ENCODE assay signal across 1 cellular context in genomic region chr15:53830707-53831386, GRCh38.
TF ChIP-seq lines count a peak whose summit lies in the region.

No MANE protein-coding gene starts in this region.

TF ChIP-seq in HepG2, 621 proteins besides CTCF, POLR2A, EP300 and RAD21 (continued from another document and continues in another):
- TF ChIP-seq ZBTB40 (IDR thresholded peaks at IDR 0.05) (no peak), ZBTB40 (CRISPR knock-in tag; IDR thresholded peaks at IDR 0.05) (peak; percentile 49; the same call in 1 of the 2 replicates), ZNF510 (CRISPR knock-in tag; IDR thresholded peaks at IDR 0.05; ENCODE audit: low read depth) (0 out of 2 replicates have a peak, but pooled peaks have one; percentile 23), TSC22D2 (CRISPR knock-in tag; IDR thresholded peaks at IDR 0.05; ENCODE audit: borderline replicate concordance) (peak; percentile 72; the same call in 1 of the 2 replicates), GATA4 (IDR thresholded peaks at IDR 0.05; ENCODE audit: borderline replicate concordance, low read depth) (peak; percentile 95), TBX2 (CRISPR knock-in tag; IDR thresholded peaks at IDR 0.05; ENCODE audit: borderline replicate concordance) (peak; percentile 87), ZNF350 (CRISPR knock-in tag; IDR thresholded peaks at IDR 0.05; ENCODE audit: borderline replicate concordance, low read depth) (peak; percentile 67; the same call in 1 of the 2 replicates), GATAD2A (CRISPR knock-in tag; IDR thresholded peaks at IDR 0.05) (peak; percentile 89), MTA1 (CRISPR knock-in tag; IDR thresholded peaks at IDR 0.05; ENCODE audit: borderline replicate concordance) (peak; percentile 69; the same call in 1 of the 2 replicates), MED1 (CRISPR knock-in tag; IDR thresholded peaks at IDR 0.05) (peak; percentile 98), PTBP1 (IDR thresholded peaks at IDR 0.05; ENCODE audit: low read depth, low read length, poor library complexity, severe bottlenecking) (no peak), KDM6A (CRISPR knock-in tag; IDR thresholded peaks at IDR 0.05; ENCODE audit: low read depth) (0 out of 2 replicates have a peak, but pooled peaks have one; percentile 5), ZNF644 (CRISPR knock-in tag; IDR thresholded peaks at IDR 0.05; ENCODE audit: low read depth) (no peak), ZKSCAN5 (CRISPR knock-in tag; IDR thresholded peaks at IDR 0.05) (no peak), MAZ (IDR thresholded peaks at IDR 0.05; ENCODE audit: borderline replicate concordance, low read depth, low read length) (no peak), MAZ (CRISPR knock-in tag; IDR thresholded peaks at IDR 0.05; ENCODE audit: low read depth) (peak; percentile 39; the same call in 1 of the 2 replicates), ZNF747 (CRISPR knock-in tag; IDR thresholded peaks at IDR 0.05; ENCODE audit: borderline replicate concordance) (0 out of 2 replicates have a peak, but pooled peaks have one; percentile 27), SMAD9 (CRISPR knock-in tag; IDR thresholded peaks at IDR 0.05) (0 out of 2 replicates have a peak, but pooled peaks have one; percentile 29), FIP1L1 (IDR thresholded peaks at IDR 0.05; ENCODE audit: borderline replicate concordance, insufficient read depth, low read depth, low read length) (no peak), ZNF317 (CRISPR knock-in tag; IDR thresholded peaks at IDR 0.05) (peak; percentile 87), RELA (CRISPR knock-in tag; IDR thresholded peaks at IDR 0.05) (peak; percentile 28; the same call in 1 of the 2 replicates)
- TF ChIP-seq, protein P1, sequence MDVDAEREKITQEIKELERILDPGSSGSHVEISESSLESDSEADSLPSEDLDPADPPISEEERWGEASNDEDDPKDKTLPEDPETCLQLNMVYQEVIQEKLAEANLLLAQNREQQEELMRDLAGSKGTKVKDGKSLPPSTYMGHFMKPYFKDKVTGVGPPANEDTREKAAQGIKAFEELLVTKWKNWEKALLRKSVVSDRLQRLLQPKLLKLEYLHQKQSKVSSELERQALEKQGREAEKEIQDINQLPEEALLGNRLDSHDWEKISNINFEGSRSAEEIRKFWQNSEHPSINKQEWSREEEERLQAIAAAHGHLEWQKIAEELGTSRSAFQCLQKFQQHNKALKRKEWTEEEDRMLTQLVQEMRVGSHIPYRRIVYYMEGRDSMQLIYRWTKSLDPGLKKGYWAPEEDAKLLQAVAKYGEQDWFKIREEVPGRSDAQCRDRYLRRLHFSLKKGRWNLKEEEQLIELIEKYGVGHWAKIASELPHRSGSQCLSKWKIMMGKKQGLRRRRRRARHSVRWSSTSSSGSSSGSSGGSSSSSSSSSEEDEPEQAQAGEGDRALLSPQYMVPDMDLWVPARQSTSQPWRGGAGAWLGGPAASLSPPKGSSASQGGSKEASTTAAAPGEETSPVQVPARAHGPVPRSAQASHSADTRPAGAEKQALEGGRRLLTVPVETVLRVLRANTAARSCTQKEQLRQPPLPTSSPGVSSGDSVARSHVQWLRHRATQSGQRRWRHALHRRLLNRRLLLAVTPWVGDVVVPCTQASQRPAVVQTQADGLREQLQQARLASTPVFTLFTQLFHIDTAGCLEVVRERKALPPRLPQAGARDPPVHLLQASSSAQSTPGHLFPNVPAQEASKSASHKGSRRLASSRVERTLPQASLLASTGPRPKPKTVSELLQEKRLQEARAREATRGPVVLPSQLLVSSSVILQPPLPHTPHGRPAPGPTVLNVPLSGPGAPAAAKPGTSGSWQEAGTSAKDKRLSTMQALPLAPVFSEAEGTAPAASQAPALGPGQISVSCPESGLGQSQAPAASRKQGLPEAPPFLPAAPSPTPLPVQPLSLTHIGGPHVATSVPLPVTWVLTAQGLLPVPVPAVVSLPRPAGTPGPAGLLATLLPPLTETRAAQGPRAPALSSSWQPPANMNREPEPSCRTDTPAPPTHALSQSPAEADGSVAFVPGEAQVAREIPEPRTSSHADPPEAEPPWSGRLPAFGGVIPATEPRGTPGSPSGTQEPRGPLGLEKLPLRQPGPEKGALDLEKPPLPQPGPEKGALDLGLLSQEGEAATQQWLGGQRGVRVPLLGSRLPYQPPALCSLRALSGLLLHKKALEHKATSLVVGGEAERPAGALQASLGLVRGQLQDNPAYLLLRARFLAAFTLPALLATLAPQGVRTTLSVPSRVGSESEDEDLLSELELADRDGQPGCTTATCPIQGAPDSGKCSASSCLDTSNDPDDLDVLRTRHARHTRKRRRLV (CRISPR knock-in tag; IDR thresholded peaks at IDR 0.05): no peak
- TF ChIP-seq, protein P2, sequence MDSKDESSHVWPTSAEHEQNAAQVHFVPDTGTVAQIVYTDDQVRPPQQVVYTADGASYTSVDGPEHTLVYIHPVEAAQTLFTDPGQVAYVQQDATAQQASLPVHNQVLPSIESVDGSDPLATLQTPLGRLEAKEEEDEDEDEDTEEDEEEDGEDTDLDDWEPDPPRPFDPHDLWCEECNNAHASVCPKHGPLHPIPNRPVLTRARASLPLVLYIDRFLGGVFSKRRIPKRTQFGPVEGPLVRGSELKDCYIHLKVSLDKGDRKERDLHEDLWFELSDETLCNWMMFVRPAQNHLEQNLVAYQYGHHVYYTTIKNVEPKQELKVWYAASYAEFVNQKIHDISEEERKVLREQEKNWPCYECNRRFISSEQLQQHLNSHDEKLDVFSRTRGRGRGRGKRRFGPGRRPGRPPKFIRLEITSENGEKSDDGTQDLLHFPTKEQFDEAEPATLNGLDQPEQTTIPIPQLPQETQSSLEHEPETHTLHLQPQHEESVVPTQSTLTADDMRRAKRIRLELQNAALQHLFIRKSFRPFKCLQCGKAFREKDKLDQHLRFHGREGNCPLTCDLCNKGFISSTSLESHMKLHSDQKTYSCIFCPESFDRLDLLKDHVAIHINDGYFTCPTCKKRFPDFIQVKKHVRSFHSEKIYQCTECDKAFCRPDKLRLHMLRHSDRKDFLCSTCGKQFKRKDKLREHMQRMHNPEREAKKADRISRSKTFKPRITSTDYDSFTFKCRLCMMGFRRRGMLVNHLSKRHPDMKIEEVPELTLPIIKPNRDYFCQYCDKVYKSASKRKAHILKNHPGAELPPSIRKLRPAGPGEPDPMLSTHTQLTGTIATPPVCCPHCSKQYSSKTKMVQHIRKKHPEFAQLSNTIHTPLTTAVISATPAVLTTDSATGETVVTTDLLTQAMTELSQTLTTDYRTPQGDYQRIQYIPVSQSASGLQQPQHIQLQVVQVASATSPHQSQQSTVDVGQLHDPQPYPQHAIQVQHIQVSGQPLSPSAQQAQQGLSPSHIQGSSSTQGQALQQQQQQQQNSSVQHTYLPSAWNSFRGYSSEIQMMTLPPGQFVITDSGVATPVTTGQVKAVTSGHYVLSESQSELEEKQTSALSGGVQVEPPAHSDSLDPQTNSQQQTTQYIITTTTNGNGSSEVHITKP (CRISPR knock-in tag; IDR thresholded peaks at IDR 0.05; ENCODE audit: low read depth): 0 out of 2 replicates have a peak, but pooled peaks have one; percentile 19
- TF ChIP-seq, protein P3, sequence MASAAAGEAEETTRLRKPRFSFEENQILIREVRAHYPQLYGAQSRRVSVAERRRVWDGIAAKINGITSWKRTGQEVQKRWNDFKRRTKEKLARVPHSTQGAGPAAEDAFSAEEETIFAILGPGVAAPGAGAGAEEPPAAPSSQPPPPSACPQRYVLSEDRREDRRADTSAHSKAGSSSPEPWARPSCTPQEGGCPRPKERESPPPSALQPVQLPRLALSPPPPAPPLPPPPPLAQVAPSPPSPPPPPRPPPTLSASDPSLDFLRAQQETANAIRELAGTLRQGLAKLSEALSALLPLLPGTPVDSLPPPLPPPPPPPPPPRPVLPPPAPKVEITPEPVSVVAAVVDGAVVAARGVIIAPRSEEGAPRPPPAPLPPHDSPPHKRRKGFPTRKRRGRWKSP (CRISPR knock-in tag; IDR thresholded peaks at IDR 0.05): 0 out of 2 replicates have a peak, but pooled peaks have one; percentile 50
- TF ChIP-seq, protein P4, sequence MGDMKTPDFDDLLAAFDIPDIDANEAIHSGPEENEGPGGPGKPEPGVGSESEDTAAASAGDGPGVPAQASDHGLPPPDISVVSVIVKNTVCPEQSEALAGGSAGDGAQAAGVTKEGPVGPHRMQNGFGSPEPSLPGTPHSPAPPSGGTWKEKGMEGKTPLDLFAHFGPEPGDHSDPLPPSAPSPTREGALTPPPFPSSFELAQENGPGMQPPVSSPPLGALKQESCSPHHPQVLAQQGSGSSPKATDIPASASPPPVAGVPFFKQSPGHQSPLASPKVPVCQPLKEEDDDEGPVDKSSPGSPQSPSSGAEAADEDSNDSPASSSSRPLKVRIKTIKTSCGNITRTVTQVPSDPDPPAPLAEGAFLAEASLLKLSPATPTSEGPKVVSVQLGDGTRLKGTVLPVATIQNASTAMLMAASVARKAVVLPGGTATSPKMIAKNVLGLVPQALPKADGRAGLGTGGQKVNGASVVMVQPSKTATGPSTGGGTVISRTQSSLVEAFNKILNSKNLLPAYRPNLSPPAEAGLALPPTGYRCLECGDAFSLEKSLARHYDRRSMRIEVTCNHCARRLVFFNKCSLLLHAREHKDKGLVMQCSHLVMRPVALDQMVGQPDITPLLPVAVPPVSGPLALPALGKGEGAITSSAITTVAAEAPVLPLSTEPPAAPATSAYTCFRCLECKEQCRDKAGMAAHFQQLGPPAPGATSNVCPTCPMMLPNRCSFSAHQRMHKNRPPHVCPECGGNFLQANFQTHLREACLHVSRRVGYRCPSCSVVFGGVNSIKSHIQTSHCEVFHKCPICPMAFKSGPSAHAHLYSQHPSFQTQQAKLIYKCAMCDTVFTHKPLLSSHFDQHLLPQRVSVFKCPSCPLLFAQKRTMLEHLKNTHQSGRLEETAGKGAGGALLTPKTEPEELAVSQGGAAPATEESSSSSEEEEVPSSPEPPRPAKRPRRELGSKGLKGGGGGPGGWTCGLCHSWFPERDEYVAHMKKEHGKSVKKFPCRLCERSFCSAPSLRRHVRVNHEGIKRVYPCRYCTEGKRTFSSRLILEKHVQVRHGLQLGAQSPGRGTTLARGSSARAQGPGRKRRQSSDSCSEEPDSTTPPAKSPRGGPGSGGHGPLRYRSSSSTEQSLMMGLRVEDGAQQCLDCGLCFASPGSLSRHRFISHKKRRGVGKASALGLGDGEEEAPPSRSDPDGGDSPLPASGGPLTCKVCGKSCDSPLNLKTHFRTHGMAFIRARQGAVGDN (CRISPR knock-in tag; IDR thresholded peaks at IDR 0.05): peak; percentile 34; the same call in 1 of the 2 replicates
